Comparison of ENCODE assay signal across 11 cellular contexts in the genomic region with DNA sequence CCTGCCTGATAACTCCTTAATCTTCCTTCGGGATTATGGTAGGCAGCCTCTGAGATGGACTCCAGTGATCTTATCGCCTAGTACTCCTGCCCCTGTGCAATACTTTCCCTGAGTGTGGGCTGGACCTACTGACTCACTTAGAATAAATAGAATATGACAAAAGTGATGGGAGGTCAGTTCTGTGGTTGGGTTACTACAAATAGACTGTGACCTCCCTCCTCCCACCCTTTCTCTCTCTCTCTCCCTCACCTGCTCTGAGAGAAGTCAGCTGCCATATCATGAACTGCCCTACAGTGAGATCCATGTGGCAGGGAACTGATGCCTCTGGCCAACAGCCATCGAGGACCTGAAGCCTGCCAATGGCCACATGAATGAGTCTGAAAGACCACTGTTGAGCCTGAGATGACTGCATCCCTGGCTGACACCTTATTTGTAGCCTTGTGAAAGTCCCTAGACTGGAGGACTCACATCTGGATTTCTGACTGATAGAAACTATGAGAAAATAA. TPM values are rescaled to one million over a fixed set of nuclear protein-coding genes. Genes with fewer than 3 reads are reported as not detected.
DNase-seq lines count a peak whose midpoint lies in the region; ATAC-seq, FAIRE-seq and TF ChIP-seq lines count a peak whose summit lies in the region.
"Had no signal": no experiment of that assay in that cellular context is flagged by ENCODE, and none has a peak within 500 bp of the region (broad histone marks: within the 10 kb centered on the region; RNA-seq: fewer than 3 reads in every experiment).

No MANE protein-coding gene starts in this region.

- H3K9me3 ChIP-seq in astrocyte (ENCODE audit: insufficient read depth, low read depth, low read length): no peaks in the 10 kb centered on the region
- no peaks in the 10 kb centered on the region for H3K9me3 ChIP-seq in testis
- H3K9me3 ChIP-seq: vagina had no signal

- no peaks in the 10 kb centered on the region for H4K20me1 ChIP-seq in astrocyte (ENCODE audit: insufficient read depth, low read length)

- H3K36me3 Mint-ChIP-seq in astrocyte (ENCODE audit: low read depth, unreplicated experiment): no peaks in the 10 kb centered on the region

- H3K27me3 ChIP-seq in astrocyte (ENCODE audit: insufficient read depth, low read length) (peaks cover 47% of the 10 kb centered on the region), testis (no peaks in the 10 kb centered on the region)
- H3K27me3 ChIP-seq: vagina had no signal

- H3K4me1 Mint-ChIP-seq in astrocyte (ENCODE audit: low read depth, unreplicated experiment): no peaks in the 10 kb centered on the region

- H3K27ac ChIP-seq in astrocyte (ENCODE audit: low read depth, low read length) (no peak overlapping the region), testis (no peak overlapping the region)
- H3K27ac ChIP-seq: skin epidermis, vagina had no signal

- peaks cover 26% of the 10 kb centered on the region for H3K27me3 Mint-ChIP-seq in astrocyte (ENCODE audit: low read depth, unreplicated experiment)

- no peak for FAIRE-seq in astrocyte (lab: Jason Lieb, UNC)

- H2AFZ ChIP-seq in astrocyte (ENCODE audit: low read depth, low read length): no peak overlapping the region

- H3K79me2 ChIP-seq in astrocyte (ENCODE audit: insufficient read depth, low read length): no peaks in the 10 kb centered on the region

- no peak overlapping the region for H3K4me3 Mint-ChIP-seq in astrocyte (ENCODE audit: unreplicated experiment)

- WGBS in testis, 2 donors: 92 to 93% methylated on average over 3 of the region's 3 CpGs

- TF ChIP-seq CTCF in astrocyte (IDR thresholded peaks at IDR 0.05; ENCODE audit: insufficient read depth, low read depth, low read length) (no peak), testis (IDR thresholded peaks at IDR 0.05) (no peak)

- DNase-seq in A172 (ENCODE audit: low spot score) (peak; percentile 75), astrocyte (ENCODE audit: low read depth) (peak; percentile 38), left lobe of liver (ENCODE audit: low spot score) (no peak), testis (no peak), H4 (ENCODE audit: low spot score) (no peak), NCI-H345 treated with DMSO at 0.1 percent for 48 hours (lab: John Stamatoyannopoulos, UW; ENCODE audit: unreplicated experiment) (no peak)
- DNase-seq: hippocampal formation had no signal

- ATAC-seq in GM19372 (IDR thresholded peaks at IDR 0.05; ENCODE audit: low read depth, unreplicated experiment): peak; percentile 87
- peak; percentile 68 for ATAC-seq in HG03097 (IDR thresholded peaks at IDR 0.05; ENCODE audit: low FRiP score, unreplicated experiment)
- ATAC-seq in left lobe of liver: no peak

- H3K4me1 ChIP-seq in astrocyte (ENCODE audit: insufficient read depth, low read length): no peaks in the 10 kb centered on the region
- H3K4me1 ChIP-seq in testis: no peaks in the 10 kb centered on the region
- H3K4me1 ChIP-seq: vagina had no signal

- no peak overlapping the region for H3K9ac ChIP-seq in astrocyte (ENCODE audit: low read length)

- intact Hi-C loops in testis (cut with DNase I; ENCODE audit: low total_unique reads): no loop called here

- H3K36me3 ChIP-seq in astrocyte (ENCODE audit: insufficient read depth, low read length): no peaks in the 10 kb centered on the region
- no peaks in the 10 kb centered on the region for H3K36me3 ChIP-seq in testis (ENCODE audit: low read depth, missing control alignments)
- H3K36me3 ChIP-seq: vagina had no signal

- no peak overlapping the region for H3K4me2 ChIP-seq in astrocyte (ENCODE audit: low read length)

- no peak overlapping the region for H3K4me3 ChIP-seq in astrocyte (ENCODE audit: insufficient read depth, low read depth, low read length)
- no peak overlapping the region for H3K4me3 ChIP-seq in testis
- H3K4me3 ChIP-seq: skin epidermis, vagina had no signal

- no peak overlapping the region for H3K27ac Mint-ChIP-seq in astrocyte (ENCODE audit: unreplicated experiment)

- peaks cover 5% of the 10 kb centered on the region for H3K9me3 Mint-ChIP-seq in astrocyte (ENCODE audit: unreplicated experiment)

- no peak for TF ChIP-seq POLR2A in testis (IDR thresholded peaks at IDR 0.05)

RNA-seq across cellular contexts. Expression of a gene that starts 31.7 kb away (rescaled TPM):
- total RNA-seq in A172 (2014; rRNA removed; shearing (Covaris generic)): 2.5 and 3.5 TPM in 2 replicates
- total RNA-seq in astrocyte (0.46 and 0.54 TPM in 2 replicates), left lobe of liver (0.81 TPM), testis (10 to 100 TPM; 13.0 to 23.2 TPM)
- polyA plus RNA-seq in testis (ENCODE audit: insufficient read depth, low read depth, low replicate concordance): 4.8 TPM
- total RNA-seq in H4 (2014; rRNA removed; shearing (Covaris generic)): 0.14 and 0.25 TPM in 2 replicates

Comparison
In these comparisons a context has a peak if more than half of its experiments do, and no peak if none do; other contexts are left out.
1. DNase-seq: peak in A172 (single experiment) and astrocyte (single experiment); none in left lobe of liver (single experiment), testis (single experiment), H4 (single experiment) and NCI-H345 treated with DMSO at 0.1 percent for 48 hours (single experiment).